1 cellular context compared by ENCODE assay signal in genomic region chr17:75872434-75873351, GRCh38.
TF ChIP-seq lines count a peak whose summit lies in the region.

No MANE protein-coding gene starts in this region.

TF ChIP-seq in HepG2, 621 proteins besides CTCF, POLR2A, EP300 and RAD21 (continued from another document and continues in another):
- peak; percentile 94 for TF ChIP-seq ZNF609 (CRISPR knock-in tag; IDR thresholded peaks at IDR 0.05; ENCODE audit: borderline replicate concordance)
- TF ChIP-seq USF2 (IDR thresholded peaks at IDR 0.05; ENCODE audit: low read depth, low read length): no peak
- no peak; the same call in 1 of the 2 replicates for TF ChIP-seq USF2 (CRISPR knock-in tag; IDR thresholded peaks at IDR 0.05; ENCODE audit: borderline replicate concordance)
- TF ChIP-seq KDM1A (CRISPR knock-in tag; IDR thresholded peaks at IDR 0.05): 0 out of 2 replicates have a peak, but pooled peaks have one; percentile 50
- TF ChIP-seq FOSL2 (CRISPR knock-in tag; IDR thresholded peaks at IDR 0.05): peak; percentile 79
- TF ChIP-seq DPF2 (CRISPR knock-in tag; IDR thresholded peaks at IDR 0.05; ENCODE audit: borderline replicate concordance, low read depth): peak; percentile 80; the same call in 1 of the 2 replicates
- peak; percentile 40; the same call in 1 of the 2 replicates for TF ChIP-seq KLF15 (CRISPR knock-in tag; IDR thresholded peaks at IDR 0.05; ENCODE audit: borderline replicate concordance)
- TF ChIP-seq STAT5B (CRISPR knock-in tag; IDR thresholded peaks at IDR 0.05): no peak; the same call in 1 of the 2 replicates
- TF ChIP-seq THRA (CRISPR knock-in tag; IDR thresholded peaks at IDR 0.05; ENCODE audit: borderline replicate concordance): peak; percentile 99
- TF ChIP-seq SOX6 (IDR thresholded peaks at IDR 0.05): no peak
- peak; percentile 98 for TF ChIP-seq SOX6 (CRISPR knock-in tag; IDR thresholded peaks at IDR 0.05)
- TF ChIP-seq PHB2 (IDR thresholded peaks at IDR 0.05; ENCODE audit: partially characterized antibody): no peak
- no peak; the same call in 1 of the 2 replicates for TF ChIP-seq HNF1A (IDR thresholded peaks at IDR 0.05; ENCODE audit: low read depth)
- peak; percentile 88 for TF ChIP-seq HNF1A (CRISPR knock-in tag; IDR thresholded peaks at IDR 0.05; ENCODE audit: borderline replicate concordance)
- peak; percentile 77 for TF ChIP-seq ZNF547 (CRISPR knock-in tag; IDR thresholded peaks at IDR 0.05)
- TF ChIP-seq SP2 (CRISPR knock-in tag; IDR thresholded peaks at IDR 0.05): no peak
- TF ChIP-seq KLF6 (CRISPR knock-in tag; IDR thresholded peaks at IDR 0.05): peak; percentile 58; the same call in 1 of the 2 replicates
- 0 out of 2 replicates have a peak, but pooled peaks have one; percentile 21 for TF ChIP-seq TIGD3 (CRISPR knock-in tag; IDR thresholded peaks at IDR 0.05; ENCODE audit: borderline replicate concordance)
- peak; percentile 78; the same call in 1 of the 2 replicates for TF ChIP-seq JUND (CRISPR knock-in tag; IDR thresholded peaks at IDR 0.05)
- TF ChIP-seq ZNF629 (CRISPR knock-in tag; conservative IDR thresholded peaks at IDR 0.05): peak; percentile 93
- TF ChIP-seq BORCS8-MEF2B (CRISPR knock-in tag; IDR thresholded peaks at IDR 0.05): peak; percentile 94
- TF ChIP-seq ZBTB40 (IDR thresholded peaks at IDR 0.05): no peak
- 0 out of 2 replicates have a peak, but pooled peaks have one; percentile 53 for TF ChIP-seq ZBTB40 (CRISPR knock-in tag; IDR thresholded peaks at IDR 0.05)
- TF ChIP-seq NCOR1 (IDR thresholded peaks at IDR 0.05; ENCODE audit: borderline replicate concordance, low read length): peak; percentile 95
- peak in 1 of 2 experiments; percentile 85; a peak in 3 of 4 replicates for TF ChIP-seq HMGXB4 (CRISPR knock-in tag; IDR thresholded peaks at IDR 0.05; ENCODE audit: borderline replicate concordance in 1 of 2, low read depth in 1 of 2)
- TF ChIP-seq TRIM24 (CRISPR knock-in tag; IDR thresholded peaks at IDR 0.05): no peak
